In genomic region chr11:58926251-58926650, GRCh38 we compare ENCODE assay signal across 22 cellular contexts. TPM values are rescaled to one million over a fixed set of nuclear protein-coding genes. Genes with fewer than 3 reads are reported as not detected.
DNase-seq lines count a peak whose midpoint lies in the region; ATAC-seq, FAIRE-seq and TF ChIP-seq lines count a peak whose summit lies in the region.
"Had no signal": no experiment of that assay in that cellular context is flagged by ENCODE, and none has a peak within 500 bp of the region (broad histone marks: within the 10 kb centered on the region; RNA-seq: fewer than 3 reads in every experiment).

No MANE protein-coding gene starts in this region.

- H4K8ac ChIP-seq in H1 (ENCODE audit: extremely low read depth, insufficient read depth, low read length): no peak overlapping the region

- no peak overlapping the region for H4K5ac ChIP-seq in H1 (ENCODE audit: insufficient read length, low read depth, low read length)

- H3K4me3 Mint-ChIP-seq in nephron: peak overlapping the region in 1 of 3 experiments; percentile 22
- no peak overlapping the region for H3K4me3 Mint-ChIP-seq in activated T-cell treated with anti-CD3 and anti-CD28 coated beads, Interleukin-2, amount 50 U/mL, for 24 hours
- H3K4me3 Mint-ChIP-seq: activated CD4-positive, alpha-beta memory T cell treated with anti-CD3 and anti-CD28 coated beads for 36 hours had no signal

- no peak overlapping the region for H3K9ac ChIP-seq in H1 (replicated peaks in 1 of 4; ENCODE audit: extremely low read depth in 1 of 4, low read depth in 3 of 4, low read length in 3 of 4)

- H3K4me2 ChIP-seq in H1 (ENCODE audit: insufficient read depth in 1 of 2, low read depth in 2 of 2, low read length in 2 of 2): no peak overlapping the region

- H3K23ac ChIP-seq in H1 (ENCODE audit: insufficient read length): no peak overlapping the region

- no peak for TF ChIP-seq RAD21 in H1 (IDR thresholded peaks at IDR 0.05 in 1 of 2, conservative IDR thresholded peaks at IDR 0.05 in 1 of 2; ENCODE audit: low read depth in 2 of 2, low read length in 2 of 2)

- no peak overlapping the region for H2BK5ac ChIP-seq in H1 (ENCODE audit: low read depth, low read length)

- POLR2A ChIA-PET in H1 (lab: Charles Lee; ENCODE audit: partially characterized antibody): interaction anchor here (0.9 to 2.8 kb wide), 3 partner anchors 14 to 37 kb away, joined by 3 to 18 read pairs (median 3); no protein-coding TSS in a partner anchor

- H4K91ac ChIP-seq in H1 (replicated peaks; ENCODE audit: insufficient read length, low read length): no peak overlapping the region

- no peak for TF ChIP-seq POLR2A in H1 (IDR thresholded peaks at IDR 0.05; ENCODE audit: control extremely low read depth in 1 of 2, low read depth in 2 of 2, low read length in 2 of 2)

- H3K36me3 Mint-ChIP-seq in nephron (ENCODE audit: low read depth): no peaks in the 10 kb centered on the region
- H3K36me3 Mint-ChIP-seq in activated T-cell treated with anti-CD3 and anti-CD28 coated beads, Interleukin-2, amount 50 U/mL, for 24 hours (ENCODE audit: low read depth): no peaks in the 10 kb centered on the region
- H3K36me3 Mint-ChIP-seq: activated CD4-positive, alpha-beta memory T cell treated with anti-CD3 and anti-CD28 coated beads for 36 hours; activated naive CD4-positive, alpha-beta T cell treated with anti-CD3 and anti-CD28 coated beads, Interleukin-2, amount 50 U/mL, for 72 hours had no signal

- H3K4me3 ChIP-seq in H1 (ENCODE audit: extremely low read depth in 1 of 4, insufficient read depth in 2 of 4, low read depth in 3 of 4, low read length in 4 of 4): no peak overlapping the region
- H3K4me3 ChIP-seq: gastrocnemius medialis, left ventricle myocardium inferior, pancreas, testis had no signal

- peak overlapping the region; percentile 60 to 97 (median 87) for H3K27ac Mint-ChIP-seq in nephron
- H3K27ac Mint-ChIP-seq in activated T-cell treated with anti-CD3 and anti-CD28 coated beads, Interleukin-2, amount 50 U/mL, for 24 hours: no peak overlapping the region
- H3K27ac Mint-ChIP-seq: activated CD4-positive, alpha-beta memory T cell treated with anti-CD3 and anti-CD28 coated beads for 36 hours; activated naive CD4-positive, alpha-beta T cell treated with anti-CD3 and anti-CD28 coated beads, Interleukin-2, amount 50 U/mL, for 72 hours had no signal

- no peak overlapping the region for H3K14ac ChIP-seq in H1 (ENCODE audit: insufficient read length)

- H3K23me2 ChIP-seq in H1 (ENCODE audit: low read depth, low read length): peaks cover 9% of the 10 kb centered on the region

- peaks cover 15% of the 10 kb centered on the region for H3K27me3 Mint-ChIP-seq in nephron (ENCODE audit: low read depth)
- H3K27me3 Mint-ChIP-seq in activated T-cell treated with anti-CD3 and anti-CD28 coated beads, Interleukin-2, amount 50 U/mL, for 24 hours: peaks cover 16% of the 10 kb centered on the region

- DNase-seq in EH (ENCODE audit: low read depth): peak; percentile 38
- DNase-seq in NCI-H2196 (lab: John Stamatoyannopoulos, UW; ENCODE audit: unreplicated experiment): peak; percentile 28
- no peak for DNase-seq in H1 (ENCODE audit: low read depth in 1 of 2, low spot score in 2 of 2)
- DNase-seq in activated T-cell treated with anti-CD3 and anti-CD28 coated beads, Interleukin-2, amount 50 U/mL, for 24 hours: no peak
- no peak for DNase-seq in NCI-H2107 (lab: John Stamatoyannopoulos, UW)
- no peak for DNase-seq in activated CD4-positive, alpha-beta T cell treated with anti-CD3 and anti-CD28 coated beads for 48 hours
- DNase-seq: activated CD4-positive, alpha-beta memory T cell treated with anti-CD3 and anti-CD28 coated beads for 36 hours; activated T-cell treated with anti-CD3 and anti-CD28 coated beads, Interleukin-2, amount 50 U/mL, for 48 hours; brain microvascular endothelial cell; cortex of kidney; gastrocnemius medialis; left ventricle myocardium inferior; NCI-H526 treated with DMSO at 0.1 percent for 48 hours; pancreas; RPMI8226; testis had no signal

- no peak overlapping the region for H3K27ac ChIP-seq in H1 (ENCODE audit: low read depth, low read length)
- H3K27ac ChIP-seq: brain microvascular endothelial cell, gastrocnemius medialis, left ventricle myocardium inferior, pancreas, testis had no signal

- FAIRE-seq in H1 (lab: Jason Lieb, UNC): no peak
- FAIRE-seq: D721Med, HTR-8/SVneo, pancreas had no signal

- TF ChIP-seq CTCF in H1 (IDR thresholded peaks at IDR 0.05; ENCODE audit: control extremely low read depth in 1 of 3, insufficient read depth in 1 of 3, low read depth in 1 of 3, low read length in 3 of 3): no peak
- no peak for TF ChIP-seq CTCF in nephron (IDR thresholded peaks at IDR 0.05; ENCODE audit: unreplicated experiment in 3 of 3)

- H2BK120ac ChIP-seq in H1 (replicated peaks; ENCODE audit: low read depth, low read length): no peak overlapping the region

- 87% methylated on average over 5 of the region's 5 CpGs; no CpG with 5 or more reads in 1 of the 2 experiments for WGBS in H1 (ENCODE audit: extremely low coverage in 1 of 2, insufficient coverage in 1 of 2, insufficient read length in 1 of 2, insufficient replicate concordance in 2 of 2, low coverage in 1 of 2, low lambda C conversion rate in 2 of 2, missing lambda C conversion rate in 1 of 2), 2 experiments

- no peak overlapping the region for H3K4ac ChIP-seq in H1 (replicated peaks; ENCODE audit: insufficient read length, low read depth, low read length)

- no peak for TF ChIP-seq EP300 in H1 (IDR thresholded peaks at IDR 0.05; ENCODE audit: borderline replicate concordance in 1 of 2, low read depth in 2 of 2, low read length in 2 of 2)

- no peak for ATAC-seq in GM18870 (IDR thresholded peaks at IDR 0.05; ENCODE audit: unreplicated experiment)
- ATAC-seq: activated naive CD4-positive, alpha-beta T cell treated with anti-CD3 and anti-CD28 coated beads, Interleukin-2, amount 50 U/mL, for 72 hours; gastrocnemius medialis; pancreas had no signal

- peaks cover 33% of the 10 kb centered on the region for H3K4me1 Mint-ChIP-seq in nephron
- peaks cover 23% of the 10 kb centered on the region for H3K4me1 Mint-ChIP-seq in activated T-cell treated with anti-CD3 and anti-CD28 coated beads, Interleukin-2, amount 50 U/mL, for 24 hours (ENCODE audit: low read depth)

- H2BK15ac ChIP-seq in H1 (ENCODE audit: low read length): 0 out of 2 replicates have a peak overlapping the region, but pooled peaks have one; percentile 67

- H2AFZ ChIP-seq in H1 (ENCODE audit: low read length): no peak overlapping the region

- H2AK5ac ChIP-seq in H1 (ENCODE audit: low read depth, low read length): no peak overlapping the region

- H3K18ac ChIP-seq in H1 (ENCODE audit: extremely low read depth, low read length): no peak overlapping the region

- H3K9me3 Mint-ChIP-seq in nephron: no peaks in the 10 kb centered on the region
- no peaks in the 10 kb centered on the region for H3K9me3 Mint-ChIP-seq in activated T-cell treated with anti-CD3 and anti-CD28 coated beads, Interleukin-2, amount 50 U/mL, for 24 hours
- H3K9me3 Mint-ChIP-seq: activated CD4-positive, alpha-beta memory T cell treated with anti-CD3 and anti-CD28 coated beads for 36 hours; activated naive CD4-positive, alpha-beta T cell treated with anti-CD3 and anti-CD28 coated beads, Interleukin-2, amount 50 U/mL, for 72 hours had no signal

- no peaks in the 10 kb centered on the region for H3K9me3 ChIP-seq in H1 (ENCODE audit: insufficient read depth in 2 of 2, low read depth in 1 of 2, low read length in 1 of 2)
- H3K9me3 ChIP-seq: gastrocnemius medialis, left ventricle myocardium inferior, pancreas, testis had no signal

- H3K4me1 ChIP-seq in H1 (replicated peaks in 1 of 4; ENCODE audit: control insufficient read depth in 3 of 4, insufficient read depth in 4 of 4, low read length in 3 of 4): peaks cover 2 to 28% (median 14%) of the 10 kb centered on the region in 4 experiments; a peak in 6 of 7 replicates
- H3K4me1 ChIP-seq: gastrocnemius medialis, left ventricle myocardium inferior had no signal

- H2BK20ac ChIP-seq in H1 (ENCODE audit: low read length): 0 out of 2 replicates have a peak overlapping the region, but pooled peaks have one; percentile 62

- H3K79me2 ChIP-seq in H1 (ENCODE audit: control insufficient read depth in 1 of 2, insufficient read depth in 2 of 2, low read length in 2 of 2): no peaks in the 10 kb centered on the region; a peak in 1 of 4 replicates

- H3K36me3 ChIP-seq in H1 (ENCODE audit: control insufficient read depth in 2 of 4, insufficient read depth in 4 of 4, low read length in 3 of 4): no peaks in the 10 kb centered on the region
- H3K36me3 ChIP-seq: brain microvascular endothelial cell, gastrocnemius medialis, left ventricle myocardium inferior, pancreas had no signal

- H3K27me3 ChIP-seq in H1 (replicated peaks in 1 of 4; ENCODE audit: control insufficient read depth in 3 of 4, extremely low read depth in 1 of 4, insufficient read depth in 3 of 4, low read length in 3 of 4): no peaks in the 10 kb centered on the region
- H3K27me3 ChIP-seq: brain microvascular endothelial cell, pancreas, testis had no signal

- CTCF ChIA-PET in H1 (lab: Charles Lee; ENCODE audit: partially characterized antibody): interaction anchor here (1.0 to 13.9 kb wide), 6 partner anchors 17 to 350 kb away, joined by 3 to 96 read pairs (median 12); no protein-coding TSS in a partner anchor

- no peak overlapping the region for H2BK12ac ChIP-seq in H1 (ENCODE audit: low read depth, low read length)

- no peaks in the 10 kb centered on the region for H4K20me1 ChIP-seq in H1 (replicated peaks in 1 of 2; ENCODE audit: control insufficient read depth in 1 of 2, insufficient read depth in 2 of 2, low read length in 2 of 2)

- no peak overlapping the region for H3K56ac ChIP-seq in H1 (replicated peaks; ENCODE audit: insufficient read length, low read depth, low read length)

- H3K79me1 ChIP-seq in H1 (ENCODE audit: low read depth, low read length): no peaks in the 10 kb centered on the region

TF ChIP-seq in H1, 55 proteins besides CTCF, POLR2A, EP300 and RAD21 (continues in another document):
- no peak for TF ChIP-seq BACH1 (IDR thresholded peaks at IDR 0.05; ENCODE audit: low read length)
- TF ChIP-seq SP4 (IDR thresholded peaks at IDR 0.05; ENCODE audit: low read length): no peak
- no peak for TF ChIP-seq SIX5 (IDR thresholded peaks at IDR 0.05; ENCODE audit: low read depth, low read length)
- no peak for TF ChIP-seq PHF8 (conservative IDR thresholded peaks at IDR 0.05; ENCODE audit: low read depth, low read length)
- TF ChIP-seq SIN3A (conservative IDR thresholded peaks at IDR 0.05 in 1 of 2, IDR thresholded peaks at IDR 0.05 in 1 of 2; ENCODE audit: low read depth in 1 of 2, low read length in 2 of 2): no peak
- TF ChIP-seq MAFK (IDR thresholded peaks at IDR 0.05; ENCODE audit: low read depth, low read length): no peak

RNA-seq across cellular contexts. Expression of gene GLYATL1, which starts 13.0 kb away (rescaled TPM):
- total RNA-seq in H1 (2021; fragmentation: NEBNext Ultra II Directional; extraction: Animal tissue kit (Norgen Biotek cat#: 25700)): 10.7 and 11.5 TPM in 2 replicates
- 5.2 and 8.6 TPM in 2 replicates for polyA plus RNA-seq in H1 (2011; rRNA removed)
- polyA plus RNA-seq in H1 (2011; cell fraction: cytosol; rRNA removed): 12.8 TPM
- polyA plus RNA-seq in H1 (2011; cell fraction: nucleus; rRNA removed): 5.0 TPM
- 10.5 to 17.3 TPM (median 11.4 TPM) in 4 replicates for polyA plus RNA-seq in H1 (2012, experiment 1 of 2)
- polyA plus RNA-seq in H1 (2012, experiment 2 of 2): 2.5 TPM
- polyA plus RNA-seq in H1 (2013, experiment 1 of 2): 7.4 TPM
- polyA plus RNA-seq in H1 (2013, experiment 2 of 2): 8.1 TPM
- 16.0 and 17.7 TPM in 2 replicates for polyA minus RNA-seq in H1 (2011; rRNA and poly(A)+ RNA removed)
- polyA minus RNA-seq in H1 (2011; cell fraction: cytosol; rRNA and poly(A)+ RNA removed): 6.9 TPM
- polyA minus RNA-seq in H1 (2011; cell fraction: nucleus; rRNA and poly(A)+ RNA removed): 13.4 TPM
- total RNA-seq: activated CD4-positive, alpha-beta memory T cell treated with anti-CD3 and anti-CD28 coated beads for 36 hours; activated naive CD4-positive, alpha-beta T cell treated with anti-CD3 and anti-CD28 coated beads, Interleukin-2, amount 50 U/mL, for 72 hours; left ventricle myocardium inferior; myocyte had no signal

Comparison
In these comparisons a context has a peak if more than half of its experiments do, and no peak if none do; other contexts are left out.
1. DNase-seq: peak in EH (single experiment) and NCI-H2196 (single experiment); none in H1 (0 of 2), activated T-cell treated with anti-CD3 and anti-CD28 coated beads, Interleukin-2, amount 50 U/mL, for 24 hours (single experiment), NCI-H2107 (single experiment) and activated CD4-positive, alpha-beta T cell treated with anti-CD3 and anti-CD28 coated beads for 48 hours (single experiment).